ENCODE assay signal across 1 cellular context in genomic region chr2:195658541-195658890, GRCh38.
TF ChIP-seq lines count a peak whose summit lies in the region.

No MANE protein-coding gene starts in this region.

TF ChIP-seq in SK-N-SH, 30 proteins besides CTCF, POLR2A, EP300 and RAD21 (continued from another document):
- TF ChIP-seq SIN3A (IDR thresholded peaks at IDR 0.05; ENCODE audit: borderline replicate concordance, low read depth, low read length) (no peak), TCF12 (IDR thresholded peaks at IDR 0.05) (peak; percentile 59), MAX (IDR thresholded peaks at IDR 0.05; ENCODE audit: low read depth) (no peak), MXI1 (IDR thresholded peaks at IDR 0.05; ENCODE audit: low read depth, low read length) (no peak), GATA2 (CRISPR knock-in tag; IDR thresholded peaks at IDR 0.05) (no peak), NRF1 (IDR thresholded peaks at IDR 0.05; ENCODE audit: low read depth, low read length) (no peak), POLR2AphosphoS5 (IDR thresholded peaks at IDR 0.05; ENCODE audit: low read depth, low read length) (0 out of 2 replicates have a peak, but pooled peaks have one; percentile 18), NFIC (IDR thresholded peaks at IDR 0.05; ENCODE audit: borderline replicate concordance) (peak; percentile 94), SMC3 (IDR thresholded peaks at IDR 0.05; ENCODE audit: low read depth, low read length) (no peak), REST (IDR thresholded peaks at IDR 0.05; ENCODE audit: low read depth, low read length) (no peak), GABPA (IDR thresholded peaks at IDR 0.05; ENCODE audit: low read depth) (no peak), TEAD4 (IDR thresholded peaks at IDR 0.05; ENCODE audit: borderline replicate concordance, insufficient read depth) (no peak), FOSL2 (IDR thresholded peaks at IDR 0.05; ENCODE audit: borderline replicate concordance, low read depth) (peak; percentile 47; the same call in 1 of the 2 replicates), IRF3 (IDR thresholded peaks at IDR 0.05; ENCODE audit: low read depth, low read length) (no peak), PBX3 (IDR thresholded peaks at IDR 0.05) (no peak), FOXM1 (IDR thresholded peaks at IDR 0.05; ENCODE audit: low read depth) (no peak), USF1 (IDR thresholded peaks at IDR 0.05; ENCODE audit: borderline replicate concordance, low read depth) (no peak), ZBTB33 (IDR thresholded peaks at IDR 0.05; ENCODE audit: borderline replicate concordance, low read depth) (no peak)
